Comparison of ENCODE assay signal across 8 cellular contexts in genomic region chr1:227734546-227734857, GRCh38. TPM values are rescaled to one million over a fixed set of nuclear protein-coding genes. Genes with fewer than 3 reads are reported as not detected.
A peak's percentile ranks its signal among the peaks of the same experiment; 100 is the strongest.
DNase-seq lines count a peak whose midpoint lies in the region; ATAC-seq and TF ChIP-seq lines count a peak whose summit lies in the region.

No MANE protein-coding gene starts in this region.

- DNase-seq in G401 (ENCODE audit: low spot score) (peak; percentile 12), ascending aorta (ENCODE audit: low spot score in 2 of 2) (peak in 1 of 2 donors; percentile 50), uterus (no peak), NCI-H2227 (lab: John Stamatoyannopoulos, UW; ENCODE audit: unreplicated experiment) (no peak), cortex of kidney (lab: John Stamatoyannopoulos, UW) (no peak)

- peak overlapping the region; percentile 84 to 88 for H3K27ac ChIP-seq in ascending aorta
- peak overlapping the region; percentile 81 to 84 for H3K27ac ChIP-seq in liver (ENCODE audit: low read depth in 1 of 2, low read length in 2 of 2)
- H3K27ac ChIP-seq in uterus: peak overlapping the region; percentile 84 to 93

- WGBS in liver: 5% methylated on average over 10 of the region's 10 CpGs

- H3K36me3 ChIP-seq in ascending aorta (peaks cover 7 to 23% of the 10 kb centered on the region in 2 donors), liver (ENCODE audit: control insufficient read depth in 4 of 4, insufficient read depth in 3 of 4, low read depth in 1 of 4, low read length in 3 of 4) (peaks cover 0 to 17% (median 4%) of the 10 kb centered on the region in 4 donors), uterus (no peaks in the 10 kb centered on the region)

- intact Hi-C loops in ascending aorta (cut with DNase I) (loop anchor here (5.0 kb wide), 1 partner anchor 192 kb away; no protein-coding TSS in a partner anchor), uterus (cut with DNase I; ENCODE audit: low total_unique reads) (no loop called here)

- ATAC-seq in HG03378 (IDR thresholded peaks at IDR 0.05; ENCODE audit: unreplicated experiment) (peak; percentile 13), HG03175 (IDR thresholded peaks at IDR 0.05; ENCODE audit: unreplicated experiment) (no peak)

- H3K4me3 ChIP-seq in ascending aorta (peak overlapping the region; percentile 81 to 93), liver (ENCODE audit: low read depth in 1 of 3, low read length in 3 of 3) (peak overlapping the region; percentile 77 to 91 (median 89)), uterus (peak overlapping the region; percentile 76 to 97)

- H3K9me3 ChIP-seq in ascending aorta: no peaks in the 10 kb centered on the region
- H3K9me3 ChIP-seq in liver (ENCODE audit: control insufficient read depth in 4 of 4, low read length in 3 of 4): no peaks in the 10 kb centered on the region
- no peaks in the 10 kb centered on the region for H3K9me3 ChIP-seq in uterus

- in situ Hi-C loops in G401 (cut with HindIII; ENCODE audit: low sequenced_read_pairs): no loop called here

- no peak for TF ChIP-seq POLR2A in uterus (IDR thresholded peaks at IDR 0.05)

- peak overlapping the region; percentile 71 to 84 for H3K9ac ChIP-seq in liver (ENCODE audit: low read depth in 1 of 2, low read length in 2 of 2)

- H3K4me1 ChIP-seq in ascending aorta: peaks cover 0 to 9% of the 10 kb centered on the region in 2 donors
- peaks cover 19 to 61% (median 52%) of the 10 kb centered on the region in 4 donors for H3K4me1 ChIP-seq in liver (ENCODE audit: control insufficient read depth in 4 of 4, insufficient read depth in 4 of 4, low read length in 3 of 4)
- peaks cover 10 to 11% of the 10 kb centered on the region in 2 donors for H3K4me1 ChIP-seq in uterus

- no peak for TF ChIP-seq CTCF in ascending aorta (IDR thresholded peaks at IDR 0.05)
- TF ChIP-seq CTCF in liver (IDR thresholded peaks at IDR 0.05; ENCODE audit: low read depth, low read length, missing input control): no peak
- no peak for TF ChIP-seq CTCF in uterus (IDR thresholded peaks at IDR 0.05)

- no peaks in the 10 kb centered on the region for H3K27me3 ChIP-seq in ascending aorta
- H3K27me3 ChIP-seq in liver (ENCODE audit: control insufficient read depth in 4 of 4, insufficient read depth in 4 of 4, low read length in 3 of 4): no peaks in the 10 kb centered on the region
- no peaks in the 10 kb centered on the region for H3K27me3 ChIP-seq in uterus

- TF ChIP-seq RAD21 in liver (IDR thresholded peaks at IDR 0.05): no peak

TF ChIP-seq in liver, 16 proteins besides CTCF, POLR2A, EP300 and RAD21:
- TF ChIP-seq SP1 (IDR thresholded peaks at IDR 0.05) (no peak), EGR1 (IDR thresholded peaks at IDR 0.05; ENCODE audit: low read depth in 2 of 2) (no peak), FOXA2 (IDR thresholded peaks at IDR 0.05) (no peak), MAX (IDR thresholded peaks at IDR 0.05) (no peak), YY1 (IDR thresholded peaks at IDR 0.05) (no peak), ZBTB33 (IDR thresholded peaks at IDR 0.05) (no peak), NR2F2 (IDR thresholded peaks at IDR 0.05) (no peak), HNF4A (conservative IDR thresholded peaks at IDR 0.05) (no peak), HNF4G (IDR thresholded peaks at IDR 0.05) (no peak), REST (IDR thresholded peaks at IDR 0.05) (no peak), RXRA (IDR thresholded peaks at IDR 0.05) (no peak)
- TF ChIP-seq, protein P1, sequence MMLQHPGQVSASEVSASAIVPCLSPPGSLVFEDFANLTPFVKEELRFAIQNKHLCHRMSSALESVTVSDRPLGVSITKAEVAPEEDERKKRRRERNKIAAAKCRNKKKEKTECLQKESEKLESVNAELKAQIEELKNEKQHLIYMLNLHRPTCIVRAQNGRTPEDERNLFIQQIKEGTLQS (IDR thresholded peaks at IDR 0.05): no peak

RNA-seq across cellular contexts. Expression of gene JMJD4, which starts 0.6 kb away (rescaled TPM):
- 38.3 and 38.7 TPM in 2 replicates for total RNA-seq in G401 (2014; rRNA removed; shearing (Covaris generic))
- total RNA-seq in ascending aorta: 10.6 TPM
- 10 to 100 TPM; 12.6 to 22.1 TPM for total RNA-seq in liver
- 10 to 100 TPM; 12.4 to 15.5 TPM for polyA plus RNA-seq in liver
- 10 to 100 TPM in 2 of 4 donors, 1 to 10 TPM in 2; 5.0 to 29.6 (median 15.7) TPM for total RNA-seq in uterus

RNA-seq across cellular contexts. Expression of gene SNAP47, which starts 0.7 kb away (rescaled TPM):
- total RNA-seq in G401 (2014; rRNA removed; shearing (Covaris generic)): 72.9 and 84.9 TPM in 2 replicates
- total RNA-seq in ascending aorta (54.0 TPM), liver (10 to 100 TPM; 16.8 to 23.3 TPM), uterus (10 to 100 TPM; 33.3 to 75.5 (median 55.2) TPM)
- 10 to 100 TPM; 15.3 to 15.7 TPM for polyA plus RNA-seq in liver
